In genomic region chr9:27247756-27248155, GRCh38 we compare ENCODE assay signal across 8 cellular contexts. TPM values are rescaled to one million over a fixed set of nuclear protein-coding genes. Genes with fewer than 3 reads are reported as not detected.
DNase-seq lines count a peak whose midpoint lies in the region; ATAC-seq and TF ChIP-seq lines count a peak whose summit lies in the region.

No MANE protein-coding gene starts in this region.

- TF ChIP-seq POLR2A in HCT116 (IDR thresholded peaks at IDR 0.05; ENCODE audit: borderline replicate concordance, extremely low read depth, insufficient read depth, insufficient read length) = no peak
- no peak for TF ChIP-seq POLR2A in testis (IDR thresholded peaks at IDR 0.05)

- H3K9me3 ChIP-seq in HCT116 (ENCODE audit: control insufficient read depth in 1 of 2, insufficient read depth in 1 of 2, low read depth in 1 of 2, low read length in 2 of 2) (no peaks in the 10 kb centered on the region), MG63 (no peaks in the 10 kb centered on the region), right cardiac atrium (ENCODE audit: control insufficient read depth, low read length) (no peaks in the 10 kb centered on the region), testis (no peaks in the 10 kb centered on the region)

- CTCF ChIA-PET in activated CD4-positive, alpha-beta T cell treated with anti-CD3 and anti-CD28 coated beads, Interleukin-2, amount 10 ng/mL, durations not matched to agents 7 days and 5 days (lab: Charles Lee) = no interaction called here
- CTCF ChIA-PET in HCT116 (lab: Charles Lee) = interaction anchor here (1.0 to 1.3 kb wide), 5 partner anchors 11 to 29 kb away, joined by 3 to 5 read pairs (median 5); no protein-coding TSS in a partner anchor
- CTCF ChIA-PET in activated CD8-positive, alpha-beta T cell treated with anti-CD3 and anti-CD28 coated beads, Interleukin-2, amount 10 ng/mL, durations not matched to agents 7 days and 5 days (lab: Charles Lee) = interaction anchor here (1.4 kb wide), 1 partner anchor 29 kb away, joined by 3 read pairs; no protein-coding TSS in a partner anchor

- H3K4me1 Mint-ChIP-seq in activated CD4-positive, alpha-beta T cell treated with anti-CD3 and anti-CD28 coated beads, Interleukin-2, amount 10 ng/mL, durations not matched to agents 7 days and 5 days = no peaks in the 10 kb centered on the region
- no peaks in the 10 kb centered on the region for H3K4me1 Mint-ChIP-seq in activated CD8-positive, alpha-beta T cell treated with anti-CD3 and anti-CD28 coated beads, Interleukin-2, amount 10 ng/mL, durations not matched to agents 7 days and 5 days (ENCODE audit: low read depth)
- no peaks in the 10 kb centered on the region for H3K4me1 Mint-ChIP-seq in stimulated activated effector memory CD8-positive, alpha-beta T cell treated with anti-CD3 and anti-CD28 coated beads, Interleukin-12 subunit alpha, Interleukin-12 subunit beta, amount 100 ng/mL, for 72 hours

- BruUV-seq in HCT116 (replicated peaks; lab: Mats Ljungman, UMichigan) = no TSS peak

- peak; percentile 99 for ATAC-seq in HCT116
- ATAC-seq in activated CD8-positive, alpha-beta T cell treated with anti-CD3 and anti-CD28 coated beads, Interleukin-2, amount 10 ng/mL, durations not matched to agents 7 days and 5 days = peak; percentile 39
- peak in 1 of 2 donors; percentile 69 for ATAC-seq in right cardiac atrium
- ATAC-seq in stimulated activated effector memory CD8-positive, alpha-beta T cell treated with anti-CD3 and anti-CD28 coated beads, Interleukin-12 subunit alpha, Interleukin-12 subunit beta, amount 100 ng/mL, for 72 hours = no peak

- WGBS in right cardiac atrium = 12% methylated on average over 2 of the region's 2 CpGs
- WGBS in testis, 2 donors = 19 to 43% methylated on average over 2 of the region's 2 CpGs

- H3K27me3 Mint-ChIP-seq in activated CD4-positive, alpha-beta T cell treated with anti-CD3 and anti-CD28 coated beads, Interleukin-2, amount 10 ng/mL, durations not matched to agents 7 days and 5 days = peaks cover 5% of the 10 kb centered on the region
- H3K27me3 Mint-ChIP-seq in activated CD8-positive, alpha-beta T cell treated with anti-CD3 and anti-CD28 coated beads, Interleukin-2, amount 10 ng/mL, durations not matched to agents 7 days and 5 days (ENCODE audit: low read depth) = peaks cover 1% of the 10 kb centered on the region

- intact Hi-C loops in HCT116 (cut with micrococcal nuclease) (loop anchor here (1.0 kb wide), 2 partner anchors 29 to 301 kb away; no protein-coding TSS in a partner anchor), right cardiac atrium (cut with DNase I) (no loop called here), testis (cut with DNase I; ENCODE audit: low total_unique reads) (no loop called here)

- no peak overlapping the region for H3K9ac ChIP-seq in HCT116 (ENCODE audit: low read length)

- no peaks in the 10 kb centered on the region for H3K9me3 Mint-ChIP-seq in activated CD4-positive, alpha-beta T cell treated with anti-CD3 and anti-CD28 coated beads, Interleukin-2, amount 10 ng/mL, durations not matched to agents 7 days and 5 days
- no peaks in the 10 kb centered on the region for H3K9me3 Mint-ChIP-seq in activated CD8-positive, alpha-beta T cell treated with anti-CD3 and anti-CD28 coated beads, Interleukin-2, amount 10 ng/mL, durations not matched to agents 7 days and 5 days (ENCODE audit: insufficient read depth)
- H3K9me3 Mint-ChIP-seq in stimulated activated effector memory CD8-positive, alpha-beta T cell treated with anti-CD3 and anti-CD28 coated beads, Interleukin-12 subunit alpha, Interleukin-12 subunit beta, amount 100 ng/mL, for 72 hours = peaks cover 2% of the 10 kb centered on the region

- TF ChIP-seq RAD21 in HCT116 (IDR thresholded peaks at IDR 0.05; ENCODE audit: low read depth) = peak; percentile 53

- no peak overlapping the region for H3K27ac Mint-ChIP-seq in activated CD4-positive, alpha-beta T cell treated with anti-CD3 and anti-CD28 coated beads, Interleukin-2, amount 10 ng/mL, durations not matched to agents 7 days and 5 days
- no peak overlapping the region for H3K27ac Mint-ChIP-seq in activated CD8-positive, alpha-beta T cell treated with anti-CD3 and anti-CD28 coated beads, Interleukin-2, amount 10 ng/mL, durations not matched to agents 7 days and 5 days
- no peak overlapping the region for H3K27ac Mint-ChIP-seq in stimulated activated effector memory CD8-positive, alpha-beta T cell treated with anti-CD3 and anti-CD28 coated beads, Interleukin-12 subunit alpha, Interleukin-12 subunit beta, amount 100 ng/mL, for 72 hours

- RAD21 ChIA-PET in HCT116 (lab: Charles Lee; ENCODE audit: low non-redundant PET in 1 of 2, low total read pairs in 2 of 2, uncharacterized antibody in 2 of 2, unreplicated experiment in 2 of 2) = no interaction called here

- peak; percentile 9 for DNase-seq in activated CD4-positive, alpha-beta T cell treated with anti-CD3 and anti-CD28 coated beads, Interleukin-2, amount 10 ng/mL, durations not matched to agents 7 days and 5 days
- DNase-seq in activated CD4-positive, alpha-beta T cell treated with anti-CD3 and anti-CD28 coated beads, Interleukin-2, amount 50 U/mL, for 1 hour = no peak
- DNase-seq in HCT116 (ENCODE audit: low read depth, low spot score) (peak; percentile 43), MG63 (peak; percentile 32), right cardiac atrium (peak in 2 of 3 donors; percentile 18 to 26), testis (peak; percentile 63)
- DNase-seq in activated CD8-positive, alpha-beta T cell treated with anti-CD3 and anti-CD28 coated beads, Interleukin-2, amount 10 ng/mL, durations not matched to agents 7 days and 5 days = peak; percentile 28
- DNase-seq in stimulated activated effector memory CD8-positive, alpha-beta T cell treated with anti-CD3 and anti-CD28 coated beads, Interleukin-12 subunit alpha, Interleukin-12 subunit beta, amount 100 ng/mL, for 72 hours (ENCODE audit: low spot score in 2 of 2) = no peak

- H3K36me3 Mint-ChIP-seq in activated CD4-positive, alpha-beta T cell treated with anti-CD3 and anti-CD28 coated beads, Interleukin-2, amount 10 ng/mL, durations not matched to agents 7 days and 5 days (ENCODE audit: low read depth) = no peaks in the 10 kb centered on the region
- no peaks in the 10 kb centered on the region for H3K36me3 Mint-ChIP-seq in activated CD8-positive, alpha-beta T cell treated with anti-CD3 and anti-CD28 coated beads, Interleukin-2, amount 10 ng/mL, durations not matched to agents 7 days and 5 days (ENCODE audit: low read depth)
- no peaks in the 10 kb centered on the region for H3K36me3 Mint-ChIP-seq in stimulated activated effector memory CD8-positive, alpha-beta T cell treated with anti-CD3 and anti-CD28 coated beads, Interleukin-12 subunit alpha, Interleukin-12 subunit beta, amount 100 ng/mL, for 72 hours

- no peaks in the 10 kb centered on the region for H3K79me2 ChIP-seq in HCT116 (ENCODE audit: insufficient read depth, low read length)

- peaks cover 0 to 4% of the 10 kb centered on the region in 2 experiments; a peak in 2 of 4 replicates for H3K4me1 ChIP-seq in HCT116 (ENCODE audit: control insufficient read depth in 1 of 2, insufficient read depth in 2 of 2, low read length in 2 of 2)
- H3K4me1 ChIP-seq in right cardiac atrium (ENCODE audit: control insufficient read depth, insufficient read depth, low read length) = no peaks in the 10 kb centered on the region
- H3K4me1 ChIP-seq in testis = no peaks in the 10 kb centered on the region

- H3K4me2 ChIP-seq in HCT116 (ENCODE audit: low read length) = peak overlapping the region; percentile 20; the same call in 1 of the 2 replicates

- H3K27ac ChIP-seq in HCT116 (ENCODE audit: low read depth, low read length) (no peak overlapping the region), right cardiac atrium (ENCODE audit: low read length) (no peak overlapping the region), testis (no peak overlapping the region)

- no peaks in the 10 kb centered on the region for H4K20me1 ChIP-seq in HCT116 (ENCODE audit: insufficient read depth)

- H3K4me3 Mint-ChIP-seq in activated CD4-positive, alpha-beta T cell treated with anti-CD3 and anti-CD28 coated beads, Interleukin-2, amount 10 ng/mL, durations not matched to agents 7 days and 5 days = no peak overlapping the region
- no peak overlapping the region for H3K4me3 Mint-ChIP-seq in activated CD8-positive, alpha-beta T cell treated with anti-CD3 and anti-CD28 coated beads, Interleukin-2, amount 10 ng/mL, durations not matched to agents 7 days and 5 days
- H3K4me3 Mint-ChIP-seq in stimulated activated effector memory CD8-positive, alpha-beta T cell treated with anti-CD3 and anti-CD28 coated beads, Interleukin-12 subunit alpha, Interleukin-12 subunit beta, amount 100 ng/mL, for 72 hours = no peak overlapping the region

- POLR2A ChIA-PET in activated CD4-positive, alpha-beta T cell treated with anti-CD3 and anti-CD28 coated beads, Interleukin-2, amount 10 ng/mL, durations not matched to agents 7 days and 5 days (lab: Charles Lee) = no interaction called here
- POLR2A ChIA-PET in HCT116 (lab: Charles Lee) = no interaction called here
- POLR2A ChIA-PET in activated CD8-positive, alpha-beta T cell treated with anti-CD3 and anti-CD28 coated beads, Interleukin-2, amount 10 ng/mL, durations not matched to agents 7 days and 5 days (lab: Charles Lee) = no interaction called here

- peak overlapping the region; percentile 92 for H2AFZ ChIP-seq in HCT116 (ENCODE audit: low read depth, low read length, poor library complexity, severe bottlenecking)

- H3K4me3 ChIP-seq in HCT116 (replicated peaks in 1 of 2; ENCODE audit: low read depth in 1 of 2, low read length in 2 of 2) = no peak overlapping the region
- H3K4me3 ChIP-seq in MG63 = no peak overlapping the region
- no peak overlapping the region for H3K4me3 ChIP-seq in right cardiac atrium (ENCODE audit: low read length)
- H3K4me3 ChIP-seq in testis = no peak overlapping the region

- H3K27me3 ChIP-seq in HCT116 (ENCODE audit: insufficient read depth, low read length) (no peaks in the 10 kb centered on the region), MG63 (no peaks in the 10 kb centered on the region), right cardiac atrium (ENCODE audit: control insufficient read depth, insufficient read depth) (no peaks in the 10 kb centered on the region), testis (no peaks in the 10 kb centered on the region)

- peak; percentile 42 to 81 (median 78); a peak in 5 of 6 replicates for TF ChIP-seq CTCF in HCT116 (IDR thresholded peaks at IDR 0.05 in 2 of 3, conservative IDR thresholded peaks at IDR 0.05 in 1 of 3; ENCODE audit: borderline replicate concordance in 1 of 3, insufficient read depth in 1 of 3, low read depth in 2 of 3, low read length in 2 of 3)
- peak in 2 of 3 experiments; percentile 29 to 42 for TF ChIP-seq CTCF in testis (IDR thresholded peaks at IDR 0.05)

- H3K36me3 ChIP-seq in HCT116 (ENCODE audit: control insufficient read depth in 1 of 2, insufficient read depth in 2 of 2, low read length in 2 of 2) (no peaks in the 10 kb centered on the region), MG63 (no peaks in the 10 kb centered on the region), testis (ENCODE audit: low read depth, missing control alignments) (no peaks in the 10 kb centered on the region)

- no peaks in the 10 kb centered on the region for H3K9me2 ChIP-seq in HCT116 (ENCODE audit: insufficient read depth)

RNA-seq across cellular contexts. Expression of gene EQTN, which starts 49.2 kb away (rescaled TPM):
- not detected for total RNA-seq in activated CD4-positive, alpha-beta T cell treated with anti-CD3 and anti-CD28 coated beads, Interleukin-2, amount 10 ng/mL, durations not matched to agents 7 days and 5 days
- total RNA-seq in HCT116 (2021; ENCODE audit: unreplicated experiment) (not detected), right cardiac atrium (not detected), testis (10 to 100 TPM; 10.5 to 33.0 TPM)
- not detected in 2 replicates for polyA plus RNA-seq in HCT116 (2012)
- total RNA-seq in MG63 (2014; rRNA removed; shearing (Covaris generic); ENCODE audit: low replicate concordance) = not detected in 2 replicates
- not detected for total RNA-seq in activated CD8-positive, alpha-beta T cell treated with anti-CD3 and anti-CD28 coated beads, Interleukin-2, amount 10 ng/mL, durations not matched to agents 7 days and 5 days
- polyA plus RNA-seq in right cardiac atrium (not detected), testis (ENCODE audit: insufficient read depth, low read depth, low replicate concordance) (44.9 TPM)

Comparison
In these comparisons a context has a peak if more than half of its experiments do, and no peak if none do; other contexts are left out.
1. DNase-seq: peak in activated CD4-positive, alpha-beta T cell treated with anti-CD3 and anti-CD28 coated beads, Interleukin-2, amount 10 ng/mL, durations not matched to agents 7 days and 5 days (single experiment), HCT116 (single experiment), MG63 (single experiment), activated CD8-positive, alpha-beta T cell treated with anti-CD3 and anti-CD28 coated beads, Interleukin-2, amount 10 ng/mL, durations not matched to agents 7 days and 5 days (single experiment), right cardiac atrium (2 of 3) and testis (single experiment); none in activated CD4-positive, alpha-beta T cell treated with anti-CD3 and anti-CD28 coated beads, Interleukin-2, amount 50 U/mL, for 1 hour (single experiment) and stimulated activated effector memory CD8-positive, alpha-beta T cell treated with anti-CD3 and anti-CD28 coated beads, Interleukin-12 subunit alpha, Interleukin-12 subunit beta, amount 100 ng/mL, for 72 hours (0 of 2).
2. RNA of gene EQTN, which starts 49.2 kb away (total RNA-seq): 10.5 to 33.0 TPM in testis; not detected in activated CD4-positive, alpha-beta T cell treated with anti-CD3 and anti-CD28 coated beads, Interleukin-2, amount 10 ng/mL, durations not matched to agents 7 days and 5 days, not detected in HCT116 (single experiment), not detected in MG63, not detected in activated CD8-positive, alpha-beta T cell treated with anti-CD3 and anti-CD28 coated beads, Interleukin-2, amount 10 ng/mL, durations not matched to agents 7 days and 5 days and not detected in right cardiac atrium; every median in the first group is over 10 times any median in the second.